In the genomic region with DNA sequence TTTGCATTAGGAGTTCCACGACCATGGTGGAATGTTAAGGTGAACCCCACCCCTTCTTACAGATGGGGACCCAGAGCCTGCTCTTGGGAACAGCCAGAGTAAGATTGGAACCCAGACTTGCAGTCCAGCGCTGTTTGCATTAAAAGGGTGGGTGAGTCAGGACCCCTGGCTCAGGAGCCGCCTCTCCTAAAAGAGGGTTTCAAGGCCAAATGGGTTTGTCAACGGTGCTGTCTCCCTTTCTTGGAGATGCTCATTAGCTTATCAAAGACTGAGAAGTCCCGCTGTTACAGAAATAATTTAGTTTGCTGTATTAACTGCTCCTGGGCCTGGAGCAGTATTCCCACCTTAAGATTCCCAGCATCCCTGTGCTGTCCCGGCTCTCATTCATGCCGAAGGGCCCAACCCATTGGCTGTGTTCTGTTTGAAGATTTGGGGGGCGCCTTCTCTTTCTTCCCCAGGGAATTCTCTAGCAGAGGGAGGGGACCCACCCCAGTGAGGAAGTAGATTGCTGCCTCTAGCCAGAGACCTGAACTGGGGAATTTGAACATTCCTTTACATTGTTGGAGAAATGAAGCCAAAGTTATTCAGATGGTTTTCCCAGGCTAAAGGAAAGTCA, we compare ENCODE assay signal across 9 cellular contexts. TPM values are rescaled to one million over a fixed set of nuclear protein-coding genes. Genes with fewer than 3 reads are reported as not detected.
DNase-seq lines count a peak whose midpoint lies in the region; ATAC-seq, FAIRE-seq and TF ChIP-seq lines count a peak whose summit lies in the region.
"Had no signal": no experiment of that assay in that cellular context is flagged by ENCODE, and none has a peak within 500 bp of the region (broad histone marks: within the 10 kb centered on the region; RNA-seq: fewer than 3 reads in every experiment).

No MANE protein-coding gene starts in this region.

- H3K9me3 ChIP-seq in mesodermal cell (ENCODE audit: control insufficient read depth, low read length): no peaks in the 10 kb centered on the region
- no peaks in the 10 kb centered on the region for H3K9me3 ChIP-seq in uterus

- peaks cover 12% of the 10 kb centered on the region for H3K4me1 Mint-ChIP-seq in activated naive CD4-positive, alpha-beta T cell treated with anti-CD3 and anti-CD28 coated beads, Interleukin-2, amount 50 U/mL, for 24 hours

- no peak for DNase-seq in activated naive CD4-positive, alpha-beta T cell treated with anti-CD3 and anti-CD28 coated beads, Interleukin-2, amount 50 U/mL, for 16 hours
- no peak for DNase-seq in bronchial epithelial cell (ENCODE audit: low read depth)
- DNase-seq in uterus: no peak
- no peak for DNase-seq in activated CD8-positive, alpha-beta memory T cell treated with anti-CD3 and anti-CD28 coated beads, Interleukin-2, amount 50 U/mL, for 48 hours
- DNase-seq: activated effector memory CD4-positive, alpha-beta T cell treated with anti-CD3 and anti-CD28 coated beads, Interleukin-2, amount 50 U/mL, for 16 hours had no signal

- H3K27ac ChIP-seq in mesodermal cell (ENCODE audit: low read depth, low read length, severe bottlenecking) (peak overlapping the region; percentile 83), uterus (peak overlapping the region; percentile 95 to 98)

- H3K4me1 ChIP-seq in mesodermal cell (ENCODE audit: control insufficient read depth, insufficient read depth, low read length, poor library complexity, severe bottlenecking) (peaks cover 29% of the 10 kb centered on the region), uterus (peaks cover 4 to 17% of the 10 kb centered on the region in 2 donors)

- H3K27me3 ChIP-seq in bronchial epithelial cell (ENCODE audit: control insufficient read depth, insufficient read depth, low read length) (no peaks in the 10 kb centered on the region), uterus (no peaks in the 10 kb centered on the region)

- no peak for FAIRE-seq in bronchial epithelial cell (lab: Jason Lieb, UNC)

- no peak for ATAC-seq in GM19463 (IDR thresholded peaks at IDR 0.05; ENCODE audit: unreplicated experiment)
- no peak for ATAC-seq in HG03460 (IDR thresholded peaks at IDR 0.05; ENCODE audit: unreplicated experiment)

- no peaks in the 10 kb centered on the region for H3K9me3 Mint-ChIP-seq in activated naive CD4-positive, alpha-beta T cell treated with anti-CD3 and anti-CD28 coated beads, Interleukin-2, amount 50 U/mL, for 24 hours

- TF ChIP-seq CTCF in bronchial epithelial cell (IDR thresholded peaks at IDR 0.05; ENCODE audit: insufficient read depth, low read length, severe bottlenecking) (no peak), uterus (IDR thresholded peaks at IDR 0.05) (no peak)

- intact Hi-C loops in uterus (cut with DNase I; ENCODE audit: low total_unique reads): no loop called here

- H3K27me3 Mint-ChIP-seq in activated naive CD4-positive, alpha-beta T cell treated with anti-CD3 and anti-CD28 coated beads, Interleukin-2, amount 50 U/mL, for 24 hours: peaks cover 6% of the 10 kb centered on the region

- no peak for TF ChIP-seq POLR2A in uterus (IDR thresholded peaks at IDR 0.05)

- H3K36me3 Mint-ChIP-seq in activated naive CD4-positive, alpha-beta T cell treated with anti-CD3 and anti-CD28 coated beads, Interleukin-2, amount 50 U/mL, for 24 hours: no peaks in the 10 kb centered on the region

- peak overlapping the region; percentile 97 for H3K4me3 Mint-ChIP-seq in activated naive CD4-positive, alpha-beta T cell treated with anti-CD3 and anti-CD28 coated beads, Interleukin-2, amount 50 U/mL, for 24 hours

- WGBS in mesodermal cell (ENCODE audit: insufficient coverage in 2 of 2), 2 experiments: 20 to 35% methylated on average over 4 to 7 of the region's 8 CpGs

- peak overlapping the region; percentile 55 for H3K4me3 ChIP-seq in bronchial epithelial cell (ENCODE audit: low read depth, low read length)
- peak overlapping the region; percentile 74 for H3K4me3 ChIP-seq in mesodermal cell (ENCODE audit: extremely low read depth, insufficient read depth, low read length, poor library complexity, severe bottlenecking)
- H3K4me3 ChIP-seq in uterus: peak overlapping the region; percentile 52 to 80

- peaks cover 5% of the 10 kb centered on the region for H3K36me3 ChIP-seq in bronchial epithelial cell (ENCODE audit: control insufficient read depth, insufficient read depth, low read length)
- peaks cover 36% of the 10 kb centered on the region for H3K36me3 ChIP-seq in mesodermal cell (ENCODE audit: control insufficient read depth, insufficient read depth, low read length)
- H3K36me3 ChIP-seq in uterus: no peaks in the 10 kb centered on the region

- H3K27ac Mint-ChIP-seq in activated naive CD4-positive, alpha-beta T cell treated with anti-CD3 and anti-CD28 coated beads, Interleukin-2, amount 50 U/mL, for 24 hours: no peak overlapping the region

RNA-seq across cellular contexts. Expression of a gene that starts 1.8 kb away (rescaled TPM):
- 3.6 and 4.7 TPM in 2 replicates for total RNA-seq in bronchial epithelial cell
- polyA plus RNA-seq in mesodermal cell (2013, experiment 1 of 2): 48.3 TPM
- 43.2 TPM for polyA plus RNA-seq in mesodermal cell (2013, experiment 2 of 2)
- 100 to 1,000 TPM in 1 of 4 donors, 10 to 100 TPM in 3; 36.9 to 158 (median 59.4) TPM for total RNA-seq in uterus

RNA-seq across cellular contexts. Expression of a gene that starts 21.6 kb away (rescaled TPM):
- 15.3 and 19.1 TPM in 2 replicates for total RNA-seq in bronchial epithelial cell
- 18.5 TPM for polyA plus RNA-seq in mesodermal cell (2013, experiment 1 of 2)
- 16.0 TPM for polyA plus RNA-seq in mesodermal cell (2013, experiment 2 of 2)
- 10 to 100 TPM in 3 of 4 donors, 1 to 10 TPM in 1; 2.8 to 32.3 (median 16.7) TPM for total RNA-seq in uterus

RNA-seq across cellular contexts. Expression of a gene that starts 28.3 kb away (rescaled TPM):
- total RNA-seq in bronchial epithelial cell (89.2 and 99.3 TPM in 2 replicates), uterus (10 to 100 TPM in 2 of 4 donors, 1 to 10 TPM in 1, under 1 TPM in 1; 0.51 to 15.1 (median 10.8) TPM)
- polyA plus RNA-seq in mesodermal cell (2013, experiment 1 of 2): 4.1 TPM
- polyA plus RNA-seq in mesodermal cell (2013, experiment 2 of 2): 3.9 TPM

RNA-seq across cellular contexts. Expression of a gene that starts 56.4 kb away (rescaled TPM):
- total RNA-seq in bronchial epithelial cell (not detected in 2 replicates), uterus (10 to 100 TPM in 1 of 4 donors, under 1 TPM in 1, not detected in 2; 0.24 to 59.1 TPM)
- 2.1 TPM for polyA plus RNA-seq in mesodermal cell (2013, experiment 1 of 2)
- 0.71 TPM for polyA plus RNA-seq in mesodermal cell (2013, experiment 2 of 2)
